ENCODE assay signal across 16 cellular contexts in genomic region chr1:236895665-236896387, GRCh38.
DNase-seq lines count a peak whose midpoint lies in the region; ATAC-seq, FAIRE-seq and TF ChIP-seq lines count a peak whose summit lies in the region.
"Had no signal": no experiment of that assay in that cellular context is flagged by ENCODE, and none has a peak within 500 bp of the region (broad histone marks: within the 10 kb centered on the region; RNA-seq: fewer than 3 reads in every experiment).

No MANE protein-coding gene starts in this region.

- peak overlapping the region in 1 of 2 experiments; percentile 97; a peak in 2 of 4 replicates for H3K27ac ChIP-seq in SK-N-SH (ENCODE audit: low read depth in 2 of 2, low read length in 1 of 2)

- H2AFZ ChIP-seq in SK-N-SH (ENCODE audit: low read depth): no peak overlapping the region

- POLR2A ChIA-PET in SK-N-SH (lab: Yijun Ruan, JAX): interaction anchor here (1.2 to 2.8 kb wide), 2 partner anchors 11 to 386 kb away, joined by 4 to 11 read pairs; no protein-coding TSS in a partner anchor

- H3K27me3 Mint-ChIP-seq in brain (no peaks in the 10 kb centered on the region), osteocyte (ENCODE audit: unreplicated experiment) (no peaks in the 10 kb centered on the region)
- H3K27me3 Mint-ChIP-seq: B cell; CD4-positive, alpha-beta T cell had no signal

- no peaks in the 10 kb centered on the region for H3K9me3 ChIP-seq in SK-N-SH

- H3K9ac ChIP-seq in SK-N-SH: no peak overlapping the region

- FAIRE-seq in RCC 7860 (lab: Jason Lieb, UNC): no peak
- FAIRE-seq: H54 had no signal

- H3K4me2 ChIP-seq in SK-N-SH: no peak overlapping the region

- H3K36me3 ChIP-seq in SK-N-SH (replicated peaks in 1 of 2; ENCODE audit: control insufficient read depth in 1 of 2, insufficient read depth in 2 of 2, low read length in 1 of 2): peaks cover 40 to 69% of the 10 kb centered on the region in 2 experiments

- H3F3A ChIP-seq in SK-N-SH (replicated peaks; ENCODE audit: insufficient read depth): no peaks in the 10 kb centered on the region

- no peaks in the 10 kb centered on the region for H3K9me2 ChIP-seq in SK-N-SH

- no peak overlapping the region for H3K4me3 ChIP-seq in SK-N-SH (ENCODE audit: low read depth in 2 of 2, low read length in 1 of 2)

- H3K9me3 Mint-ChIP-seq in brain (no peaks in the 10 kb centered on the region), osteocyte (ENCODE audit: unreplicated experiment) (no peaks in the 10 kb centered on the region)
- H3K9me3 Mint-ChIP-seq: CD4-positive, alpha-beta T cell; HFFc6 had no signal

- peak in 1 of 2 experiments; percentile 90; a peak in 2 of 4 replicates for TF ChIP-seq EP300 in SK-N-SH (IDR thresholded peaks at IDR 0.05; ENCODE audit: borderline replicate concordance in 1 of 2, low read depth in 1 of 2, low read length in 1 of 2)

- no peaks in the 10 kb centered on the region for H4K20me1 ChIP-seq in SK-N-SH (ENCODE audit: insufficient read depth)

- H3K27me3 ChIP-seq in SK-N-SH (ENCODE audit: insufficient read depth): no peaks in the 10 kb centered on the region

- TF ChIP-seq CTCF in SK-N-SH (IDR thresholded peaks at IDR 0.05): no peak
- TF ChIP-seq CTCF in brain (conservative IDR thresholded peaks at IDR 0.05): no peak
- TF ChIP-seq CTCF in osteocyte (IDR thresholded peaks at IDR 0.05): no peak

- DNase-seq in SK-N-SH: peak; percentile 70
- no peak for DNase-seq in left cardiac atrium
- DNase-seq in osteocyte (ENCODE audit: extremely low spot score, unreplicated experiment): peak; percentile 19
- DNase-seq in RCC 7860 (ENCODE audit: low spot score): no peak
- DNase-seq in epidermal melanocyte (ENCODE audit: insufficient read length, low spot score): no peak
- DNase-seq: CD4-positive, alpha-beta T cell; DMS53; HFFc6; NCI-H1048; NCI-H146; NCI-H2081; NCI-H774 had no signal

- peak; percentile 9; the same call in 1 of the 2 replicates for TF ChIP-seq RAD21 in SK-N-SH (IDR thresholded peaks at IDR 0.05; ENCODE audit: low read length)

- CTCF ChIA-PET in SK-N-SH (lab: Yijun Ruan, JAX): interaction anchor here (1.2 to 2.0 kb wide), 5 partner anchors 12 to 491 kb away, joined by 4 to 9 read pairs (median 6); partner anchors contain the start of gene RYR2

- H3K4me1 Mint-ChIP-seq in brain (peaks cover 5% of the 10 kb centered on the region), osteocyte (ENCODE audit: unreplicated experiment) (peaks cover 14% of the 10 kb centered on the region)
- H3K4me1 Mint-ChIP-seq: B cell had no signal

- H3K27ac Mint-ChIP-seq in brain: peak overlapping the region in 4 of 5 experiments; percentile 2 to 69 (median 52)
- no peak overlapping the region for H3K27ac Mint-ChIP-seq in osteocyte (ENCODE audit: unreplicated experiment)
- H3K27ac Mint-ChIP-seq: B cell; CD4-positive, alpha-beta T cell; HFFc6 had no signal

- H3K79me2 ChIP-seq in SK-N-SH (ENCODE audit: insufficient read depth): no peaks in the 10 kb centered on the region

- H3K4me3 Mint-ChIP-seq in brain: no peak overlapping the region
- H3K4me3 Mint-ChIP-seq in osteocyte (ENCODE audit: unreplicated experiment): no peak overlapping the region
- H3K4me3 Mint-ChIP-seq: B cell; CD4-positive, alpha-beta T cell; HFFc6 had no signal

- ATAC-seq in left cardiac atrium: peak; percentile 59 to 67
- ATAC-seq in HG03097 (IDR thresholded peaks at IDR 0.05; ENCODE audit: low FRiP score, unreplicated experiment): no peak

- peaks cover 81% of the 10 kb centered on the region for H3K36me3 Mint-ChIP-seq in brain
- peaks cover 60% of the 10 kb centered on the region for H3K36me3 Mint-ChIP-seq in osteocyte (ENCODE audit: unreplicated experiment)

- WGBS in SK-N-SH (ENCODE audit: low lambda C conversion rate): 64% methylated on average over 8 of the region's 8 CpGs

- intact Hi-C loops in left cardiac atrium (cut with DNase I): no loop called here

- peaks cover 0 to 47% of the 10 kb centered on the region in 2 experiments; a peak in 2 of 4 replicates for H3K4me1 ChIP-seq in SK-N-SH (ENCODE audit: control insufficient read depth in 1 of 2, insufficient read depth in 2 of 2, low read depth in 1 of 2, low read length in 1 of 2)

TF ChIP-seq in SK-N-SH, 30 proteins besides CTCF, POLR2A, EP300 and RAD21:
- TF ChIP-seq RCOR1 (IDR thresholded peaks at IDR 0.05; ENCODE audit: low read length) (peak; percentile 81; the same call in 1 of the 2 replicates), MEF2A (IDR thresholded peaks at IDR 0.05; ENCODE audit: borderline replicate concordance, low read depth) (no peak), FOXJ3 (CRISPR knock-in tag; IDR thresholded peaks at IDR 0.05) (no peak), FOXM1 (IDR thresholded peaks at IDR 0.05; ENCODE audit: low read depth) (no peak), CHD2 (IDR thresholded peaks at IDR 0.05; ENCODE audit: low read length, partially characterized antibody) (peak; percentile 36), TCF12 (IDR thresholded peaks at IDR 0.05) (peak; percentile 28; the same call in 1 of the 2 replicates), NFIC (IDR thresholded peaks at IDR 0.05; ENCODE audit: borderline replicate concordance) (no peak), RXRA (IDR thresholded peaks at IDR 0.05; ENCODE audit: borderline replicate concordance, low read depth) (no peak), TEAD4 (IDR thresholded peaks at IDR 0.05; ENCODE audit: borderline replicate concordance, insufficient read depth) (no peak), SMC3 (IDR thresholded peaks at IDR 0.05; ENCODE audit: low read depth, low read length) (peak; percentile 5; the same call in 1 of the 2 replicates), MXI1 (IDR thresholded peaks at IDR 0.05; ENCODE audit: low read depth, low read length) (peak; percentile 90), GABPA (IDR thresholded peaks at IDR 0.05; ENCODE audit: low read depth) (no peak), USF2 (IDR thresholded peaks at IDR 0.05; ENCODE audit: borderline replicate concordance, low read depth, low read length) (no peak), TAF1 (IDR thresholded peaks at IDR 0.05; ENCODE audit: borderline replicate concordance, low read depth, low read length) (no peak), GATA2 (CRISPR knock-in tag; IDR thresholded peaks at IDR 0.05) (peak; percentile 76), NRF1 (IDR thresholded peaks at IDR 0.05; ENCODE audit: low read depth, low read length) (no peak)

Comparison
In these comparisons a context has a peak if more than half of its experiments do, and no peak if none do; other contexts are left out.
1. DNase-seq: peak in SK-N-SH (single experiment) and osteocyte (single experiment); none in left cardiac atrium (single experiment), RCC 7860 (single experiment) and epidermal melanocyte (single experiment).